ENCODE assay signal across 7 cellular contexts in genomic region chr1:234388094-234388493, GRCh38.
"Had no signal": no experiment of that assay in that cellular context is flagged by ENCODE, and none has a peak within 500 bp of the region (broad histone marks: within the 10 kb centered on the region; RNA-seq: fewer than 3 reads in every experiment).

No MANE protein-coding gene starts in this region.

- H3K9me3 Mint-ChIP-seq: IgD-negative memory B cell had no signal

- H3K27me3 Mint-ChIP-seq: IgD-negative memory B cell had no signal

- DNase-seq: GM23248, GOT3, H7, KBM-7 had no signal

- H3K4me3 Mint-ChIP-seq: IgD-negative memory B cell had no signal

- H3K27ac Mint-ChIP-seq: IgD-negative memory B cell had no signal

- H3K4me1 ChIP-seq: HAP-1 had no signal

- H3K4me3 ChIP-seq: GM23248, HAP-1 had no signal

- ATAC-seq: HCT116 had no signal

- H3K9me3 ChIP-seq: HAP-1 had no signal

- H3K27ac ChIP-seq: GM23248 had no signal
